In the genomic region with DNA sequence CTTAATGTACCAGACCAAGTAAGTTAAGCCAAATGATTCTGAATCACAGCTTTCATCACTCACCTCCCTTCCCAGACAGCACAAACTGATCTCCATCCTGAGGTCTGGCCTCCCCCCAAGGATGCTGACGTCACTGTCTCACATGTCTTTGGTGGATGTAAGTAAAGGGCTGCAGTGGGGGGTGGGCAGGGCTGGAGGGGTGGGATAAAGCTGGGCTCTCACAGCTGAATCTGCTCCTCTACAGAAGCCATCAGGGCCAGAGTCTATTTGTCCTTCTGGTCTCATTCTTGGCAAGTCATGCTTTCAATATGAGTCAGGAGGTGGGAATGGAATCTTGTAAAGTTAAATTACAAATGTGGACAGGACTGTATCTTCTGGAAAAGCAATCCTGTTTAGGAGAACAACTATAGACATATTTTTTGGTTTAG, we compare ENCODE assay signal across 13 cellular contexts. TPM values are rescaled to one million over a fixed set of nuclear protein-coding genes. Genes with fewer than 3 reads are reported as not detected.
A peak's percentile ranks its signal among the peaks of the same experiment; 100 is the strongest.
DNase-seq lines count a peak whose midpoint lies in the region; ATAC-seq and TF ChIP-seq lines count a peak whose summit lies in the region.
"Had no signal": no experiment of that assay in that cellular context is flagged by ENCODE, and none has a peak within 500 bp of the region (broad histone marks: within the 10 kb centered on the region; RNA-seq: fewer than 3 reads in every experiment).

No MANE protein-coding gene starts in this region.

- TF ChIP-seq CTCF in AG09309 (IDR thresholded peaks at IDR 0.05; ENCODE audit: control insufficient read depth, insufficient read depth, low read depth, low read length, missing control alignments) (no peak), fibroblast of mammary gland (conservative IDR thresholded peaks at IDR 0.05; ENCODE audit: control insufficient read depth, insufficient read depth, low read depth, low read length) (no peak), osteocyte (IDR thresholded peaks at IDR 0.05) (no peak)

- peak; percentile 95 for DNase-seq in AG09309 (ENCODE audit: low read depth)
- peak; percentile 85 for DNase-seq in RPMI7951 (ENCODE audit: low read depth)
- DNase-seq in fibroblast of mammary gland (ENCODE audit: low read depth) = peak; percentile 100
- no peak for DNase-seq in osteocyte (ENCODE audit: extremely low spot score, unreplicated experiment)
- no peak for DNase-seq in activated T-cell treated with anti-CD3 and anti-CD28 coated beads, Interleukin-2, amount 50 U/mL, for 1 hour
- no peak for DNase-seq in NCI-H1436 treated with DMSO at 0.1 percent for 48 hours (lab: John Stamatoyannopoulos, UW)
- DNase-seq: activated naive CD4-positive, alpha-beta T cell; CD8-positive, alpha-beta T cell; NCI-H748 treated with DMSO at 0.1 percent for 48 hours; stimulated activated CD8-positive, alpha-beta memory T cell treated with anti-CD3 and anti-CD28 coated beads, Interleukin-4, amount 100 ng/mL, for 48 hours had no signal

- peaks cover 20% of the 10 kb centered on the region for H3K4me1 Mint-ChIP-seq in osteocyte (ENCODE audit: unreplicated experiment)

- H3K27ac Mint-ChIP-seq in osteocyte (ENCODE audit: unreplicated experiment) = peak overlapping the region; percentile 44
- H3K27ac Mint-ChIP-seq: CD8-positive, alpha-beta T cell had no signal

- H3K4me3 Mint-ChIP-seq in osteocyte (ENCODE audit: unreplicated experiment) = no peak overlapping the region
- H3K4me3 Mint-ChIP-seq: CD8-positive, alpha-beta T cell had no signal

- ATAC-seq in HG03432 (IDR thresholded peaks at IDR 0.05; ENCODE audit: unreplicated experiment) (no peak), HG02870 (IDR thresholded peaks at IDR 0.05; ENCODE audit: unreplicated experiment) (no peak)
- ATAC-seq: CD8-positive, alpha-beta T cell had no signal

- H3K27me3 Mint-ChIP-seq in osteocyte (ENCODE audit: unreplicated experiment) = no peaks in the 10 kb centered on the region

- no peaks in the 10 kb centered on the region for H3K9me3 Mint-ChIP-seq in osteocyte (ENCODE audit: unreplicated experiment)
- H3K9me3 Mint-ChIP-seq: CD8-positive, alpha-beta T cell had no signal

- no peaks in the 10 kb centered on the region for H3K36me3 Mint-ChIP-seq in osteocyte (ENCODE audit: unreplicated experiment)
- H3K36me3 Mint-ChIP-seq: CD8-positive, alpha-beta T cell had no signal

- no peak overlapping the region for H3K4me3 ChIP-seq in AG09309 (ENCODE audit: control insufficient read depth, low read depth, low read length)
- H3K4me3 ChIP-seq in fibroblast of mammary gland (ENCODE audit: control insufficient read depth, low read depth, low read length) = no peak overlapping the region
- H3K4me3 ChIP-seq: HAP-1 had no signal

RNA-seq across cellular contexts. Expression of a gene that starts 32.7 kb away (rescaled TPM):
- total RNA-seq in RPMI7951 (2014; rRNA removed; shearing (Covaris generic)) = 5.2 and 7.7 TPM in 2 replicates
- 6.1 and 6.4 TPM in 2 replicates for total RNA-seq in osteocyte
- total RNA-seq: CD8-positive, alpha-beta T cell had no signal

Comparison
In these comparisons a context has a peak if more than half of its experiments do, and no peak if none do; other contexts are left out.
1. DNase-seq: peak in AG09309 (single experiment), RPMI7951 (single experiment) and fibroblast of mammary gland (single experiment); none in osteocyte (single experiment), activated T-cell treated with anti-CD3 and anti-CD28 coated beads, Interleukin-2, amount 50 U/mL, for 1 hour (single experiment) and NCI-H1436 treated with DMSO at 0.1 percent for 48 hours (single experiment).